In genomic region chr7:80450621-80451308, GRCh38 we compare ENCODE assay signal across 16 cellular contexts.
A peak's percentile ranks its signal among the peaks of the same experiment; 100 is the strongest.
DNase-seq lines count a peak whose midpoint lies in the region; ATAC-seq, FAIRE-seq and TF ChIP-seq lines count a peak whose summit lies in the region.
"Had no signal": no experiment of that assay in that cellular context is flagged by ENCODE, and none has a peak within 500 bp of the region (broad histone marks: within the 10 kb centered on the region; RNA-seq: fewer than 3 reads in every experiment).

No MANE protein-coding gene starts in this region.

- TF ChIP-seq CTCF in astrocyte (IDR thresholded peaks at IDR 0.05; ENCODE audit: insufficient read depth, low read depth, low read length) (no peak), HepG2 (CRISPR knock-in tag; IDR thresholded peaks at IDR 0.05) (no peak), gastroesophageal sphincter (IDR thresholded peaks at IDR 0.05) (no peak)

- TF ChIP-seq POLR2A in HepG2 (IDR thresholded peaks at IDR 0.05; ENCODE audit: insufficient read depth in 1 of 2, low read depth in 2 of 2, low read length in 2 of 2) (no peak), gastroesophageal sphincter (IDR thresholded peaks at IDR 0.05) (no peak)

- no peak overlapping the region for H3K27ac Mint-ChIP-seq in astrocyte (ENCODE audit: unreplicated experiment)
- H3K27ac Mint-ChIP-seq: B cell; stimulated activated memory B cell treated with anti-CD40 and anti-IgM and Interleukin-4, amounts not matched to agents 10 μg/mL and 1 μg/mL and 100 μg/mL, for 72 hours had no signal

- H3K4me1 Mint-ChIP-seq in astrocyte (ENCODE audit: low read depth, unreplicated experiment) = peaks cover 8% of the 10 kb centered on the region
- H3K4me1 Mint-ChIP-seq: B cell; stimulated activated memory B cell treated with anti-CD40 and anti-IgM and Interleukin-4, amounts not matched to agents 10 μg/mL and 1 μg/mL and 100 μg/mL, for 72 hours had no signal

- no peak overlapping the region for H3K27ac ChIP-seq in Karpas-422 (ENCODE audit: low read length)
- no peak overlapping the region for H3K27ac ChIP-seq in astrocyte (ENCODE audit: low read depth, low read length)
- H3K27ac ChIP-seq in HepG2 (ENCODE audit: extremely low read length, insufficient read depth, low read length) = no peak overlapping the region
- no peak overlapping the region for H3K27ac ChIP-seq in gastroesophageal sphincter
- H3K27ac ChIP-seq: lower lobe of right lung had no signal

- FAIRE-seq in astrocyte (lab: Jason Lieb, UNC) (peak; percentile 59), HepG2 (lab: Jason Lieb, UNC) (no peak)
- FAIRE-seq: GM18507 had no signal

- BruUV-seq in HepG2 (replicated peaks; lab: Mats Ljungman, UMichigan) = no TSS peak

- peak; percentile 57 for ATAC-seq in HepG2
- ATAC-seq in GM18858 (IDR thresholded peaks at IDR 0.05; ENCODE audit: unreplicated experiment) = no peak
- no peak for ATAC-seq in gastroesophageal sphincter
- ATAC-seq: lower lobe of right lung; stimulated activated memory B cell treated with anti-CD40 and anti-IgM and Interleukin-4, amounts not matched to agents 10 μg/mL and 1 μg/mL and 100 μg/mL, for 72 hours had no signal

- no peaks in the 10 kb centered on the region for H3K9me3 Mint-ChIP-seq in astrocyte (ENCODE audit: unreplicated experiment)
- H3K9me3 Mint-ChIP-seq: stimulated activated memory B cell treated with anti-CD40 and anti-IgM and Interleukin-4, amounts not matched to agents 10 μg/mL and 1 μg/mL and 100 μg/mL, for 72 hours had no signal

- H3K9ac ChIP-seq in Karpas-422 (ENCODE audit: low read length) (no peak overlapping the region), astrocyte (ENCODE audit: low read length) (no peak overlapping the region), HepG2 (ENCODE audit: insufficient read depth, low read depth, low read length) (no peak overlapping the region)

- intact Hi-C loops in HepG2 (cut with micrococcal nuclease; ENCODE audit: unreplicated experiment) = loop anchor here (1.0 kb wide), 1 partner anchor 162 kb away; no protein-coding TSS in a partner anchor

- H3K4me2 ChIP-seq in Karpas-422 (ENCODE audit: low read depth, low read length, poor library complexity, severe bottlenecking) (peak overlapping the region; percentile 15), astrocyte (ENCODE audit: low read length) (peak overlapping the region; percentile 18), HepG2 (ENCODE audit: low read depth, low read length) (peak overlapping the region; percentile 25; the same call in 1 of the 2 replicates)

- POLR2A ChIA-PET in HepG2 (lab: Yijun Ruan, JAX) = no interaction called here

- 1% methylated on average over 6 of the region's 6 CpGs for WGBS in HepG2 (ENCODE audit: low lambda C conversion rate)
- WGBS in gastroesophageal sphincter (ENCODE audit: low coverage in 1 of 2), 2 donors = 74 to 80% methylated on average over 6 of the region's 6 CpGs

- H3K27me3 Mint-ChIP-seq in astrocyte (ENCODE audit: low read depth, unreplicated experiment) = no peaks in the 10 kb centered on the region
- H3K27me3 Mint-ChIP-seq: B cell; stimulated activated memory B cell treated with anti-CD40 and anti-IgM and Interleukin-4, amounts not matched to agents 10 μg/mL and 1 μg/mL and 100 μg/mL, for 72 hours had no signal

- H3K27me3 ChIP-seq in Karpas-422 (ENCODE audit: low read length) = no peaks in the 10 kb centered on the region
- H3K27me3 ChIP-seq in astrocyte (ENCODE audit: insufficient read depth, low read length) = no peaks in the 10 kb centered on the region
- H3K27me3 ChIP-seq in HepG2 (ENCODE audit: control insufficient read depth in 1 of 2, insufficient read depth in 2 of 2, low read length in 2 of 2) = no peaks in the 10 kb centered on the region
- H3K27me3 ChIP-seq in gastroesophageal sphincter = no peaks in the 10 kb centered on the region

- in situ Hi-C loops in HepG2 (cut with HindIII; ENCODE audit: extremely low pct_ligation_motif_present, low pct_unique_long_range_greater_than_20kb) = no loop called here

- peaks cover 4% of the 10 kb centered on the region; the same call in 1 of the 2 replicates for H3K9me3 ChIP-seq in Karpas-422 (ENCODE audit: low read length)
- no peaks in the 10 kb centered on the region for H3K9me3 ChIP-seq in astrocyte (ENCODE audit: insufficient read depth, low read depth, low read length)
- no peaks in the 10 kb centered on the region for H3K9me3 ChIP-seq in HepG2 (ENCODE audit: low read length)
- no peaks in the 10 kb centered on the region for H3K9me3 ChIP-seq in gastroesophageal sphincter
- H3K9me3 ChIP-seq: lower lobe of right lung had no signal

- H3K4me1 ChIP-seq in Karpas-422 (ENCODE audit: low read length) (no peaks in the 10 kb centered on the region), astrocyte (ENCODE audit: insufficient read depth, low read length) (no peaks in the 10 kb centered on the region), HepG2 (ENCODE audit: insufficient read depth, low read length) (peaks cover 24% of the 10 kb centered on the region), gastroesophageal sphincter (no peaks in the 10 kb centered on the region)
- H3K4me1 ChIP-seq: lower lobe of right lung had no signal

- H2AFZ ChIP-seq in Karpas-422 (ENCODE audit: low read length) (no peak overlapping the region), astrocyte (ENCODE audit: low read depth, low read length) (peak overlapping the region; percentile 6), HepG2 (ENCODE audit: low read length) (peak overlapping the region; percentile 24)

- no peak for TF ChIP-seq RAD21 in HepG2 (CRISPR knock-in tag; IDR thresholded peaks at IDR 0.05)

- H4K20me1 ChIP-seq in Karpas-422 (ENCODE audit: insufficient read depth, low read depth, low read length) = no peaks in the 10 kb centered on the region
- H4K20me1 ChIP-seq in astrocyte (ENCODE audit: insufficient read depth, low read length) = no peaks in the 10 kb centered on the region
- H4K20me1 ChIP-seq in HepG2 (ENCODE audit: insufficient read depth, low read length) = no peaks in the 10 kb centered on the region

- DNase-seq in AG20443 (ENCODE audit: low spot score) (peak; percentile 12), Karpas-422 (no peak), astrocyte (ENCODE audit: low read depth) (peak; percentile 67), HepG2 (ENCODE audit: low spot score) (peak; percentile 32), UCSD-AML1 (lab: John Stamatoyannopoulos, UW; ENCODE audit: unreplicated experiment) (no peak), NCI-H2029 (lab: John Stamatoyannopoulos, UW) (no peak)
- DNase-seq: activated T-cell treated with anti-CD3 and anti-CD28 coated beads for 4 hours; aorta; hypothalamus; lower lobe of right lung; stimulated activated CD4-positive, alpha-beta T cell treated with anti-CD3 and anti-CD28 coated beads, Interleukin-2, amount 100 ng/mL, for 48 hours had no signal

- H3K4me3 ChIP-seq in Karpas-422 (ENCODE audit: low read length) (no peak overlapping the region), astrocyte (ENCODE audit: insufficient read depth, low read depth, low read length) (no peak overlapping the region), HepG2 (replicated peaks in 1 of 3; ENCODE audit: insufficient read depth in 1 of 3, low read depth in 2 of 3, low read length in 3 of 3) (no peak overlapping the region; a peak in 1 of 6 replicates), gastroesophageal sphincter (no peak overlapping the region)
- H3K4me3 ChIP-seq: lower lobe of right lung had no signal

- TF ChIP-seq EP300 in HepG2 (IDR thresholded peaks at IDR 0.05; ENCODE audit: low read depth in 2 of 2, low read length in 2 of 2) (no peak), HepG2 (CRISPR knock-in tag; IDR thresholded peaks at IDR 0.05; ENCODE audit: borderline replicate concordance) (no peak), gastroesophageal sphincter (IDR thresholded peaks at IDR 0.05) (no peak)

- H3K36me3 ChIP-seq in Karpas-422 (ENCODE audit: insufficient read depth, low read length) (no peaks in the 10 kb centered on the region), astrocyte (ENCODE audit: insufficient read depth, low read length) (no peaks in the 10 kb centered on the region), HepG2 (replicated peaks in 1 of 2; ENCODE audit: control insufficient read depth in 1 of 2, insufficient read depth in 2 of 2, low read length in 2 of 2) (no peaks in the 10 kb centered on the region), gastroesophageal sphincter (no peaks in the 10 kb centered on the region)
- H3K36me3 ChIP-seq: lower lobe of right lung had no signal

- no peaks in the 10 kb centered on the region for H3K36me3 Mint-ChIP-seq in astrocyte (ENCODE audit: low read depth, unreplicated experiment)
- H3K36me3 Mint-ChIP-seq: stimulated activated memory B cell treated with anti-CD40 and anti-IgM and Interleukin-4, amounts not matched to agents 10 μg/mL and 1 μg/mL and 100 μg/mL, for 72 hours had no signal

- no peak overlapping the region for H3K4me3 Mint-ChIP-seq in astrocyte (ENCODE audit: unreplicated experiment)
- H3K4me3 Mint-ChIP-seq: B cell; stimulated activated memory B cell treated with anti-CD40 and anti-IgM and Interleukin-4, amounts not matched to agents 10 μg/mL and 1 μg/mL and 100 μg/mL, for 72 hours had no signal

- CTCF ChIA-PET in HepG2 (lab: Yijun Ruan, JAX; ENCODE audit: low intra/inter-chr PET ratio, low total read pairs) = no interaction called here

- no peaks in the 10 kb centered on the region for H3K79me2 ChIP-seq in Karpas-422 (ENCODE audit: low read length)
- H3K79me2 ChIP-seq in astrocyte (ENCODE audit: insufficient read depth, low read length) = no peaks in the 10 kb centered on the region
- H3K79me2 ChIP-seq in HepG2 (ENCODE audit: insufficient read depth, low read length) = no peaks in the 10 kb centered on the region

- H3K9me2 ChIP-seq in Karpas-422 (replicated peaks; ENCODE audit: insufficient read depth, low read length) = no peaks in the 10 kb centered on the region

TF ChIP-seq in HepG2, 621 proteins besides CTCF, POLR2A, EP300 and RAD21 (continues in another document):
- TF ChIP-seq ZFAT (CRISPR knock-in tag; conservative IDR thresholded peaks at IDR 0.05) (no peak), SIX4 (CRISPR knock-in tag; IDR thresholded peaks at IDR 0.05) (peak; percentile 74), HNRNPL (IDR thresholded peaks at IDR 0.05; ENCODE audit: low read depth, low read length) (no peak), NFE2L2 (IDR thresholded peaks at IDR 0.05; ENCODE audit: low read length) (peak; percentile 59; the same call in 1 of the 2 replicates)

Comparison
In these comparisons a context has a peak if more than half of its experiments do, and no peak if none do; other contexts are left out.
1. DNase-seq: peak in AG20443 (single experiment), astrocyte (single experiment) and HepG2 (single experiment); none in Karpas-422 (single experiment), UCSD-AML1 (single experiment) and NCI-H2029 (single experiment).
2. Peak in every context shown above with its lines, with median percentiles within 50 percentile points of each other: H3K4me2 ChIP-seq.